In the genomic region with DNA sequence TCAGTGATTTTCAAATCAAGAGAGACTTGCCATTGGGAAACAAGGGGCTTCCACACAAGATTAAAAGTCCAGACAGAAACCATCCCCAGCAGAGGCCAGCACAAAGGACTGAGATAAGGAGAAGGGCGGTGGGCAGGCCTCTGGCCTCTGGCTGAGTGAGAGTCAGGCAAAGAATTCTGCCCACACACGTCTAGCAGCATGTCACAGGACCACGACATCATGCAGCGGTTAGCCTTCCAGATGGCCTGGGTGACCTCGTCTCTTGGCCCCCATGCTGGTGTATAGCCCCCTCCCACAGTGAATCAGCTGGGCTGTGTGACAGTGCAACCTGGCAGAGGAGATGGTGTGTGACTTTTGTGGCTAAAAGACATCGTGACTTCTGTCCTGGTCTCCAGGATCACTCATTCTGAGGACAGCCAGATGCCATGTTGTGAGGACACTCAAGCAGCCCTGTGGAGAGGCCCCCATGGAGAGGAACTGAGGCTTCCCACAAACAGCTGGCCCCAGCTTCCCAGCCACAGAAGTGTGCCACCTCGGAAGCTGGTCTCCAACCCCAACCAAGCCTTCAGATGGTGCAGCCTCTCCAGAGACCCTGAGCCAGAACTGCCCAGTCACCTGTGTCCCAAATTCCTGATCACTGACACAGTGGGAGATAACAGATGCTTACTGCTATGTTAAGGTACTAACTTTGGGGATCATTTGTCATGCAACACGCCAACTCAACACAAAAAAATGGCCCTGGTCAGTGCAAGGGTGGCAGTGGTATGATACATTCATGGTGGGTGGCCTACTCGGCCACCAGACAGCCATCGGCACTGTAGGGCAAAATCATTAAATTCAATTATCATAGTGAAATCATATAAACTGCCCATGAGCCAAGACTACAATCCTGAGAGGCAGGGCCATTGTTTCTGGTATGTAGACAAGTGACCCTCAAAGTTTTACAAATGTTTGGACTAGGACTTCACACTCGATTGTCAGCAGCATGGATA, we compare ENCODE assay signal across 20 cellular contexts.
DNase-seq lines count a peak whose midpoint lies in the region; ATAC-seq and TF ChIP-seq lines count a peak whose summit lies in the region.
"Had no signal": no experiment of that assay in that cellular context is flagged by ENCODE, and none has a peak within 500 bp of the region (broad histone marks: within the 10 kb centered on the region; RNA-seq: fewer than 3 reads in every experiment).

No MANE protein-coding gene starts in this region.

- H3K9me3 ChIP-seq in mesodermal cell (ENCODE audit: control insufficient read depth, low read length), result peaks cover 8% of the 10 kb centered on the region
- no peaks in the 10 kb centered on the region for H3K9me3 ChIP-seq in tibial artery
- H3K9me3 ChIP-seq: body of pancreas, esophagus squamous epithelium, right lobe of liver had no signal

- H3K36me3 ChIP-seq in mesodermal cell (ENCODE audit: control insufficient read depth, insufficient read depth, low read length), result peaks cover 35% of the 10 kb centered on the region
- no peaks in the 10 kb centered on the region for H3K36me3 ChIP-seq in tibial artery
- H3K36me3 ChIP-seq: esophagus squamous epithelium had no signal

- ATAC-seq in HG03342 (IDR thresholded peaks at IDR 0.05; ENCODE audit: unreplicated experiment), result no peak
- ATAC-seq: body of pancreas had no signal

- 74 to 78% methylated on average over 7 to 9 of the region's 11 CpGs for WGBS in mesodermal cell (ENCODE audit: insufficient coverage in 2 of 2), 2 experiments

- intact Hi-C loops in tibial artery (cut with DNase I; ENCODE audit: low total_unique reads), result no loop called here
- intact Hi-C loops in activated CD4-positive, alpha-beta T cell treated with anti-CD3 and anti-CD28 coated beads, Interleukin-2, amount 10 ng/mL, durations not matched to agents 24 days and 14 days (cut with micrococcal nuclease), result no loop called here

- peaks cover 68% of the 10 kb centered on the region for H3K4me1 Mint-ChIP-seq in brain
- H3K4me1 Mint-ChIP-seq in activated CD4-positive, alpha-beta T cell treated with anti-CD3 and anti-CD28 coated beads, Interleukin-2, amount 10 ng/mL, durations not matched to agents 24 days and 14 days, result no peaks in the 10 kb centered on the region

- DNase-seq in OCI-M1 (lab: John Stamatoyannopoulos, UW) (peak; percentile 28), tibial artery (peak; percentile 16 to 27), UCSD-AML1 (lab: John Stamatoyannopoulos, UW; ENCODE audit: unreplicated experiment) (no peak)
- DNase-seq in activated CD4-positive, alpha-beta T cell treated with anti-CD3 and anti-CD28 coated beads, Interleukin-2, amount 10 ng/mL, durations not matched to agents 24 days and 14 days, result no peak
- DNase-seq: activated CD4-positive, alpha-beta T cell treated with anti-CD3 and anti-CD28 coated beads, Interleukin-2, amount 50 U/mL, for 48 hours; activated naive CD4-positive, alpha-beta T cell treated with anti-CD3 and anti-CD28 coated beads, Interleukin-2, amount 50 U/mL, for 16 hours; activated T-cell treated with anti-CD3 and anti-CD28 coated beads, Interleukin-2, amount 50 U/mL, for 1 hour; AML-193; body of pancreas; esophagus squamous epithelium; GDM1; NCI-H2029; NCI-H524 treated with DMSO at 0.1 percent for 48 hours; occipital lobe; stimulated activated CD4-positive, alpha-beta T cell treated with anti-CD3 and anti-CD28 coated beads, Interleukin-1b, Interleukin-23, amount 100 ng/mL, for 48 hours; SW 1271 had no signal

- no peaks in the 10 kb centered on the region for H3K9me3 Mint-ChIP-seq in brain
- H3K9me3 Mint-ChIP-seq in activated CD4-positive, alpha-beta T cell treated with anti-CD3 and anti-CD28 coated beads, Interleukin-2, amount 10 ng/mL, durations not matched to agents 24 days and 14 days, result no peaks in the 10 kb centered on the region

- H3K27me3 Mint-ChIP-seq in brain, result peaks cover 5% of the 10 kb centered on the region
- H3K27me3 Mint-ChIP-seq in activated CD4-positive, alpha-beta T cell treated with anti-CD3 and anti-CD28 coated beads, Interleukin-2, amount 10 ng/mL, durations not matched to agents 24 days and 14 days, result peaks cover 2% of the 10 kb centered on the region

- TF ChIP-seq CTCF in brain (conservative IDR thresholded peaks at IDR 0.05) (no peak), tibial artery (IDR thresholded peaks at IDR 0.05) (no peak)

- peak overlapping the region in 1 of 5 experiments; percentile 38 for H3K4me3 Mint-ChIP-seq in brain
- H3K4me3 Mint-ChIP-seq in activated CD4-positive, alpha-beta T cell treated with anti-CD3 and anti-CD28 coated beads, Interleukin-2, amount 10 ng/mL, durations not matched to agents 24 days and 14 days, result no peak overlapping the region

- peak overlapping the region in 3 of 5 experiments; percentile 74 to 85 (median 84) for H3K27ac Mint-ChIP-seq in brain
- no peak overlapping the region for H3K27ac Mint-ChIP-seq in activated CD4-positive, alpha-beta T cell treated with anti-CD3 and anti-CD28 coated beads, Interleukin-2, amount 10 ng/mL, durations not matched to agents 24 days and 14 days

- H3K4me3 ChIP-seq in mesodermal cell (ENCODE audit: extremely low read depth, insufficient read depth, low read length, poor library complexity, severe bottlenecking), result no peak overlapping the region
- H3K4me3 ChIP-seq in tibial artery, result no peak overlapping the region
- H3K4me3 ChIP-seq: body of pancreas, esophagus squamous epithelium, right lobe of liver had no signal

- H3K27me3 ChIP-seq in tibial artery, result no peaks in the 10 kb centered on the region
- H3K27me3 ChIP-seq: body of pancreas, right lobe of liver had no signal

- H3K4me1 ChIP-seq in mesodermal cell (ENCODE audit: control insufficient read depth, insufficient read depth, low read length, poor library complexity, severe bottlenecking) (peaks cover 45% of the 10 kb centered on the region), tibial artery (peaks cover 0 to 70% (median 51%) of the 10 kb centered on the region in 4 donors)

- peaks cover 18% of the 10 kb centered on the region for H3K36me3 Mint-ChIP-seq in brain
- H3K36me3 Mint-ChIP-seq in activated CD4-positive, alpha-beta T cell treated with anti-CD3 and anti-CD28 coated beads, Interleukin-2, amount 10 ng/mL, durations not matched to agents 24 days and 14 days (ENCODE audit: low read depth), result no peaks in the 10 kb centered on the region

- H3K27ac ChIP-seq in mesodermal cell (ENCODE audit: low read depth, low read length, severe bottlenecking), result peak overlapping the region; percentile 69
- H3K27ac ChIP-seq in tibial artery, result peak overlapping the region in 1 of 2 donors; percentile 20
- H3K27ac ChIP-seq: esophagus squamous epithelium had no signal

Comparison
In these comparisons a context has a peak if more than half of its experiments do, and no peak if none do; other contexts are left out.
1. DNase-seq: peak in OCI-M1 (single experiment) and tibial artery (2 of 2); none in UCSD-AML1 (single experiment) and activated CD4-positive, alpha-beta T cell treated with anti-CD3 and anti-CD28 coated beads, Interleukin-2, amount 10 ng/mL, durations not matched to agents 24 days and 14 days (single experiment).